In the genomic region with DNA sequence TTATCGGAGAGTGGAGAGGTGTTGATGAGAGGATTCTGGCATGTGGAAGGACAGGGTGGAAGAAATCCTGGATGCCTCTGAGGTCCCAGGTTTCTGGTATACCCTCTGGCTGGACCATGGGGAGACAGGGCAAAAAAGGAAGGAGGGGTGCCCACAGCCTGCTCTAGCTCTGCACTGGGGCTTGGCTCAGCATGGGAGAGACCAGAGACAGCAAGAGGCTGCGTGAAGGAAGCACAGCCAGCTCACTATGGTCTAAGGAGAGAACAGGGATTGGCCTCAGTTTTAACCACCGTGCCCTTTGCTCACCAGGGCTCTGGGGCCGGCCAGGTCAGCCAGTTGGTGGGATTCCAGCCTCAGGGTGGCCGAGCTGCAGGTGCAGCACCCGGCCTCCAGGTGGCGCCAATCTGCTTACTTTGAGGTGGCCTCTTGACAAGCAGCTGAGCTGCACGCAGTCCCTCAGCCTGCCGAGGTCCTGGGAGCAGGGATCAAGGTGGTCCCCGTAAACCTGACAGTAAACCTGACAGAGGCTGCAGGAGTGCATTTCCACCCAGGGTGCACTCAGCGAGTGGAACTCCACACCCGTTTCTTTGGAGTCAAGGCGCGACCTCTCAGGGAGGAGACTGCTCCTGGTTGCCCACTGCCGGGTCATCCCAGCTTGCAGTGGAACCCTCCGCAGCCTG, we compare ENCODE assay signal across 8 cellular contexts.
A peak's percentile ranks its signal among the peaks of the same experiment; 100 is the strongest.
DNase-seq lines count a peak whose midpoint lies in the region; ATAC-seq and TF ChIP-seq lines count a peak whose summit lies in the region.

No MANE protein-coding gene starts in this region.

- no peak overlapping the region for H3K4me3 ChIP-seq in HEK293 (ENCODE audit: low read depth, low read length)
- H3K4me3 ChIP-seq in cardiac fibroblast (replicated peaks in 1 of 2; ENCODE audit: low read depth in 2 of 2, low read length in 2 of 2), result peak overlapping the region in 1 of 2 donors; percentile 68

- H3K4me1 ChIP-seq in HEK293 (ENCODE audit: control insufficient read depth, insufficient read depth, low read length), result no peaks in the 10 kb centered on the region

- H3K9me3 ChIP-seq in HEK293 (ENCODE audit: control insufficient read depth, insufficient read depth, low read depth, low read length), result no peaks in the 10 kb centered on the region

- POLR2A ChIA-PET in HEK293 (lab: Yijun Ruan, JAX), result interaction anchor here (1.3 kb wide), 1 partner anchor 72 kb away, joined by 3 read pairs; no protein-coding TSS in a partner anchor

- H3K36me3 ChIP-seq in HEK293 (ENCODE audit: control insufficient read depth in 2 of 2, insufficient read depth in 1 of 2, low read length in 2 of 2), result no peaks in the 10 kb centered on the region

- TF ChIP-seq CTCF in HEK293 (tag by site-specific recombination; IDR thresholded peaks at IDR 0.05), result peak; percentile 53; the same call in 1 of the 2 replicates
- TF ChIP-seq CTCF in cardiac fibroblast (IDR thresholded peaks at IDR 0.05; ENCODE audit: low read depth, low read length), result peak; percentile 97

- CTCF ChIA-PET in HEK293 (lab: Yijun Ruan, JAX), result interaction anchor here (0.5 to 4.7 kb wide), 67 partner anchors 9 to 651 kb away, joined by 3 to 106 read pairs (median 5); partner anchors contain the start of genes CENPP, NOL8 and SPTLC1

- peak; percentile 85 for DNase-seq in D341Med (ENCODE audit: low spot score)
- DNase-seq in NCI-H2171 (lab: John Stamatoyannopoulos, UW), result peak; percentile 27
- peak; percentile 78 to 80 for DNase-seq in cardiac fibroblast (ENCODE audit: low read depth in 2 of 2)
- peak; percentile 81 for DNase-seq in kidney tubule cell (ENCODE audit: low spot score)
- DNase-seq in stimulated activated CD4-positive, alpha-beta T cell treated with anti-CD3 and anti-CD28 coated beads, Interleukin-4, amount 100 ng/mL, for 1 hour, result peak; percentile 71

- no peak overlapping the region for H3K27ac ChIP-seq in HEK293 (ENCODE audit: extremely low read depth, low read depth, low read length)

- peak; percentile 59 to 63 for ATAC-seq in activated CD4-positive, CD25-positive, alpha-beta regulatory T cell treated with anti-CD3 and anti-CD28 coated beads, Interleukin-2, amount 50 U/mL, for 24 hours
- no peak for ATAC-seq in HG03520 (IDR thresholded peaks at IDR 0.05; ENCODE audit: unreplicated experiment)

TF ChIP-seq in HEK293, 187 proteins besides CTCF, POLR2A, EP300 and RAD21:
- 0 out of 2 replicates have a peak, but pooled peaks have one; percentile 30 for TF ChIP-seq ZBTB48 (tag by site-specific recombination; IDR thresholded peaks at IDR 0.05)
- TF ChIP-seq ZNF585B (tag by site-specific recombination; IDR thresholded peaks at IDR 0.05), result no peak
- TF ChIP-seq ZNF654 (tag by site-specific recombination; IDR thresholded peaks at IDR 0.05; ENCODE audit: low read depth), result peak; percentile 51

Comparison
In these comparisons a context has a peak if more than half of its experiments do, and no peak if none do; other contexts are left out.
1. DNase-seq: peak in every context shown above with its lines; median percentile 85 in D341Med; 81 in kidney tubule cell; 79 in cardiac fibroblast; 71 in stimulated activated CD4-positive, alpha-beta T cell treated with anti-CD3 and anti-CD28 coated beads, Interleukin-4, amount 100 ng/mL, for 1 hour; 27 in NCI-H2171.